In genomic region chr2:99845291-99845690, GRCh38 we compare ENCODE assay signal across 31 cellular contexts.
"Had no signal": no experiment of that assay in that cellular context is flagged by ENCODE, and none has a peak within 500 bp of the region (broad histone marks: within the 10 kb centered on the region; RNA-seq: fewer than 3 reads in every experiment).

No MANE protein-coding gene starts in this region.

- DNase-seq: dermis blood vessel endothelial cell; effector memory CD4-positive, alpha-beta T cell; erythroblast; esophagus squamous epithelium; foreskin melanocyte; glutamatergic neuron; heart right ventricle; hippocampal formation; islet precursor cell; kidney glomerular epithelial cell; left ventricle myocardium superior; lower lobe of right lung; mucosa of descending colon; naive B cell; stimulated activated CD4-positive, alpha-beta T cell treated with anti-CD3 and anti-CD28 coated beads, Interleukin-12 subunit alpha, Interleukin-12 subunit beta, amount 100 ng/mL, for 4 hours; stimulated activated CD4-positive, alpha-beta T cell treated with anti-CD3 and anti-CD28 coated beads, Interleukin-1b, Interleukin-23, amount 100 ng/mL, for 48 hours; stimulated activated CD4-positive, alpha-beta T cell treated with anti-CD3 and anti-CD28 coated beads, Interleukin-4, amount 100 ng/mL, for 1 hour; stimulated activated CD8-positive, alpha-beta memory T cell treated with anti-CD3 and anti-CD28 coated beads, Interleukin-4, amount 100 ng/mL, for 48 hours; stimulated activated naive CD4-positive, alpha-beta T cell; stimulated activated naive CD8-positive, alpha-beta T cell treated with anti-CD3 and anti-CD28 coated beads, Interleukin-15, amount 100 ng/mL, for 72 hours; transverse colon; upper lobe of right lung; uterus had no signal

- H3K4me1 ChIP-seq: esophagus squamous epithelium, heart right ventricle, lower lobe of right lung, parathyroid adenoma, right atrium auricular region, suprapubic skin, transverse colon, upper lobe of right lung, uterus had no signal

- H3K9me3 ChIP-seq: esophagus squamous epithelium, heart right ventricle, lower lobe of right lung, mucosa of descending colon, neutrophil, right atrium auricular region, suprapubic skin, transverse colon, upper lobe of right lung, uterus had no signal

- H3K4me3 ChIP-seq: coronary artery, esophagus squamous epithelium, heart right ventricle, lower lobe of right lung, mucosa of descending colon, right atrium auricular region, smooth muscle cell, suprapubic skin, transverse colon, upper lobe of right lung, uterus had no signal

- ATAC-seq: heart right ventricle; left ventricle myocardium superior; lower lobe of right lung; mucosa of descending colon; natural killer cell treated with Interleukin-12 subunit alpha and Interleukin-12 subunit beta and Interleukin-15 and Interleukin-18, amount 100 ng/mL, for 72 hours; sciatic nerve; stimulated activated naive CD8-positive, alpha-beta T cell treated with anti-CD3 and anti-CD28 coated beads, Interleukin-15, amount 100 ng/mL, for 72 hours; upper lobe of right lung had no signal

- H3K36me3 ChIP-seq: esophagus squamous epithelium, heart right ventricle, lower lobe of right lung, neutrophil, right atrium auricular region, suprapubic skin, transverse colon, upper lobe of right lung, uterus had no signal

- H3K4me2 ChIP-seq: smooth muscle cell had no signal

- H3K9ac ChIP-seq: parathyroid adenoma had no signal

- H3K27ac ChIP-seq: coronary artery, esophagus squamous epithelium, heart right ventricle, lower lobe of right lung, neutrophil, parathyroid adenoma, right atrium auricular region, suprapubic skin, transverse colon, upper lobe of right lung, uterus had no signal

- H2AFZ ChIP-seq: parathyroid adenoma had no signal

- H3K27me3 ChIP-seq: esophagus squamous epithelium, heart right ventricle, neutrophil, right atrium auricular region, suprapubic skin, transverse colon, upper lobe of right lung, uterus had no signal
